21 cellular contexts compared by ENCODE assay signal in the genomic region with DNA sequence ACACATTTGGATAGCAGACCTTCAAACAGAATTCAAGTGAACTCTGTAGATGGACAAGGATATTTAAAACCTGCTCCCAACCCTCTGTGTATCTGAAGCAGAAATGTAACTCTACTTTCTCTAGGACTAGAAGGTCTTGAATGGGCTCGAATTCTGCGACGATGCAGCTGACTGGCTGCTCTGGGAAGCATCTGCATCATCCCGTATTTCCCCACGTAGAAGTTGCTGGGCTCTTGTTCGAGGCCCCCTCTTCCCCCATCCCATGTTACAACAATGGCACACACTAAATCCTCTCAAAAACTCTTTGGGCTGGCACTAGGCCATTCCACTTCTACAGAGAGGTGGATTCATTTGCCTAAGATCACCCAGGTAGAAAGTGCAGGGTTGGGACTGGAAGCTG. TPM values are rescaled to one million over a fixed set of nuclear protein-coding genes. Genes with fewer than 3 reads are reported as not detected.
DNase-seq lines count a peak whose midpoint lies in the region; ATAC-seq, FAIRE-seq and TF ChIP-seq lines count a peak whose summit lies in the region.
"Had no signal": no experiment of that assay in that cellular context is flagged by ENCODE, and none has a peak within 500 bp of the region (broad histone marks: within the 10 kb centered on the region; RNA-seq: fewer than 3 reads in every experiment).

No MANE protein-coding gene starts in this region.

- no peak for FAIRE-seq in kidney (lab: Jason Lieb, UNC)
- FAIRE-seq: A204.1, GM12891, GM19239 had no signal

- no peak overlapping the region for H3K27ac ChIP-seq in kidney (ENCODE audit: low read depth in 2 of 2, low read length in 2 of 2)
- H3K27ac ChIP-seq in lower lobe of right lung, result no peak overlapping the region
- H3K27ac ChIP-seq in prostate gland, result no peak overlapping the region
- H3K27ac ChIP-seq: BLaER1 had no signal

- no peak overlapping the region for H3K4me3 Mint-ChIP-seq in T-helper 17 cell
- H3K4me3 Mint-ChIP-seq: CD4-positive, alpha-beta memory T cell; CD8-positive, alpha-beta memory T cell had no signal

- no peak overlapping the region for H3K9ac ChIP-seq in kidney (ENCODE audit: low read length in 2 of 2)
- H3K9ac ChIP-seq: BLaER1 had no signal

- peaks cover 60% of the 10 kb centered on the region for H3K27me3 ChIP-seq in lower lobe of right lung (ENCODE audit: low read depth)
- peaks cover 21% of the 10 kb centered on the region for H3K27me3 ChIP-seq in prostate gland (replicated peaks; ENCODE audit: insufficient read depth)
- H3K27me3 ChIP-seq: BE2C had no signal

- no peak for TF ChIP-seq POLR2A in prostate gland (IDR thresholded peaks at IDR 0.05)

- WGBS in prostate gland, result 89% methylated on average over 6 of the region's 6 CpGs

- DNase-seq in T-helper 17 cell (no peak), kidney (peak; percentile 12), lower lobe of right lung (no peak), DMS153 treated with DMSO at 0.1 percent for 48 hours (lab: John Stamatoyannopoulos, UW; ENCODE audit: unreplicated experiment) (no peak), prostate gland (ENCODE audit: low spot score) (no peak)
- DNase-seq: 8988T; BE2C; C1 segment of cervical spinal cord; CD4-positive, alpha-beta memory T cell; CD4-positive, CD25-positive, alpha-beta regulatory T cell; CD8-positive, alpha-beta memory T cell; COR-L47; DMS 273 treated with DMSO at 0.1 percent for 48 hours; DMS153; GF-D8 had no signal

- intact Hi-C loops in kidney (cut with DNase I) (no loop called here), lower lobe of right lung (cut with DNase I) (no loop called here), prostate gland (cut with DNase I) (no loop called here)

- H3K4me1 ChIP-seq in kidney (ENCODE audit: control insufficient read depth in 1 of 2, insufficient read depth in 1 of 2, low read depth in 1 of 2, low read length in 2 of 2) (no peaks in the 10 kb centered on the region), lower lobe of right lung (peaks cover 2% of the 10 kb centered on the region), prostate gland (replicated peaks) (no peaks in the 10 kb centered on the region)
- H3K4me1 ChIP-seq: BE2C had no signal

- H3K4me1 Mint-ChIP-seq in T-helper 17 cell, result no peaks in the 10 kb centered on the region

- ATAC-seq in T-helper 17 cell (no peak), lower lobe of right lung (no peak)

- H3K9me3 ChIP-seq in T-helper 17 cell (ENCODE audit: control insufficient read depth, low read length, poor library complexity, severe bottlenecking), result peaks cover 1% of the 10 kb centered on the region
- no peaks in the 10 kb centered on the region for H3K9me3 ChIP-seq in kidney (ENCODE audit: control insufficient read depth in 1 of 2, low read length in 2 of 2)
- H3K9me3 ChIP-seq in lower lobe of right lung, result no peaks in the 10 kb centered on the region
- H3K9me3 ChIP-seq in prostate gland, result no peaks in the 10 kb centered on the region
- H3K9me3 ChIP-seq: BE2C, BLaER1 had no signal

- TF ChIP-seq CTCF in kidney (IDR thresholded peaks at IDR 0.05; ENCODE audit: borderline replicate concordance, extremely low read depth, insufficient read depth) (no peak), lower lobe of right lung (IDR thresholded peaks at IDR 0.05) (no peak), prostate gland (IDR thresholded peaks at IDR 0.05) (no peak)

- H3K27me3 Mint-ChIP-seq in T-helper 17 cell, result peaks cover 31% of the 10 kb centered on the region

- H3K36me3 ChIP-seq in kidney (ENCODE audit: control insufficient read depth in 1 of 2, insufficient read depth in 2 of 2, low read length in 2 of 2), result no peaks in the 10 kb centered on the region
- no peaks in the 10 kb centered on the region for H3K36me3 ChIP-seq in lower lobe of right lung
- no peaks in the 10 kb centered on the region for H3K36me3 ChIP-seq in prostate gland

- H3K36me3 Mint-ChIP-seq in T-helper 17 cell (ENCODE audit: low read depth), result peaks cover 6% of the 10 kb centered on the region
- H3K36me3 Mint-ChIP-seq: CD14-positive monocyte; CD4-positive, CD25-positive, alpha-beta regulatory T cell; CD8-positive, alpha-beta memory T cell had no signal

- H3K27ac Mint-ChIP-seq in T-helper 17 cell, result peak overlapping the region; percentile 34
- H3K27ac Mint-ChIP-seq: CD14-positive monocyte; CD4-positive, alpha-beta memory T cell; CD4-positive, CD25-positive, alpha-beta regulatory T cell had no signal

- H3K4me3 ChIP-seq in kidney (ENCODE audit: low read length in 2 of 2), result no peak overlapping the region
- no peak overlapping the region for H3K4me3 ChIP-seq in lower lobe of right lung
- H3K4me3 ChIP-seq in prostate gland, result no peak overlapping the region
- H3K4me3 ChIP-seq: BLaER1 had no signal

RNA-seq across cellular contexts. Expression of gene C19orf81, which starts 15.0 kb away (rescaled TPM):
- not detected for total RNA-seq in T-helper 17 cell
- 3.0 TPM for total RNA-seq in kidney
- 1.6 TPM for polyA plus RNA-seq in kidney (ENCODE audit: insufficient read depth, low read depth, low replicate concordance)
- total RNA-seq in lower lobe of right lung, result 5.2 TPM
- total RNA-seq in prostate gland, result 10 to 100 TPM in 1 of 2 donors, 1 to 10 TPM in 1; 4.3 to 33.2 TPM
- total RNA-seq: CD4-positive, alpha-beta memory T cell; CD4-positive, CD25-positive, alpha-beta regulatory T cell; CD8-positive, alpha-beta memory T cell had no signal
- polyA plus RNA-seq: AG04450; CD14-positive monocyte; CD4-positive, alpha-beta memory T cell; CD4-positive, CD25-positive, alpha-beta regulatory T cell; CD8-positive, alpha-beta memory T cell had no signal

RNA-seq across cellular contexts. Expression of gene SYT3, which starts 24.5 kb away (rescaled TPM):
- not detected for total RNA-seq in T-helper 17 cell
- total RNA-seq in kidney, result 0.63 TPM
- 0.54 TPM for polyA plus RNA-seq in kidney (ENCODE audit: insufficient read depth, low read depth, low replicate concordance)
- 1.2 TPM for total RNA-seq in lower lobe of right lung
- total RNA-seq in prostate gland, result 1 to 10 TPM; 3.0 to 4.4 TPM
- total RNA-seq: CD4-positive, alpha-beta memory T cell; CD4-positive, CD25-positive, alpha-beta regulatory T cell had no signal
- polyA plus RNA-seq: CD14-positive monocyte; CD4-positive, CD25-positive, alpha-beta regulatory T cell had no signal

RNA-seq across cellular contexts. Expression of gene SHANK1, which starts 55.4 kb away (rescaled TPM):
- not detected for total RNA-seq in T-helper 17 cell
- total RNA-seq in kidney, result 0.35 TPM
- polyA plus RNA-seq in kidney (ENCODE audit: insufficient read depth, low read depth, low replicate concordance), result 0.24 TPM
- 0.71 TPM for total RNA-seq in lower lobe of right lung
- total RNA-seq in prostate gland, result 1 to 10 TPM in 1 of 2 donors, under 1 TPM in 1; 0.91 to 2.3 TPM
- total RNA-seq: CD4-positive, alpha-beta memory T cell; CD4-positive, CD25-positive, alpha-beta regulatory T cell; CD8-positive, alpha-beta memory T cell had no signal
- polyA plus RNA-seq: CD14-positive monocyte; CD4-positive, alpha-beta memory T cell; CD4-positive, CD25-positive, alpha-beta regulatory T cell; CD8-positive, alpha-beta memory T cell had no signal

RNA-seq across cellular contexts. Expression of gene CLEC11A, which starts 59.0 kb away (rescaled TPM):
- under 1 TPM in 1 of 2 donors, not detected in 1; 0.39 TPM for total RNA-seq in T-helper 17 cell
- 9.6 TPM for total RNA-seq in kidney
- polyA plus RNA-seq in kidney (ENCODE audit: insufficient read depth, low read depth, low replicate concordance), result 24.5 TPM
- total RNA-seq in lower lobe of right lung, result 9.8 TPM
- total RNA-seq in prostate gland, result 10 to 100 TPM; 13.8 to 26.2 TPM
